Comparison of ENCODE assay signal across 13 cellular contexts in genomic region chr15:66948294-66948693, GRCh38.
DNase-seq lines count a peak whose midpoint lies in the region; ATAC-seq, FAIRE-seq and TF ChIP-seq lines count a peak whose summit lies in the region.
"Had no signal": no experiment of that assay in that cellular context is flagged by ENCODE, and none has a peak within 500 bp of the region (broad histone marks: within the 10 kb centered on the region; RNA-seq: fewer than 3 reads in every experiment).

No MANE protein-coding gene starts in this region.

- peaks cover 8% of the 10 kb centered on the region for H3K27me3 Mint-ChIP-seq in astrocyte (ENCODE audit: low read depth, unreplicated experiment)

- H3K27ac ChIP-seq in astrocyte (ENCODE audit: low read depth, low read length) (no peak overlapping the region), gastroesophageal sphincter (no peak overlapping the region), colonic mucosa (no peak overlapping the region)

- H3K9me3 Mint-ChIP-seq in astrocyte (ENCODE audit: unreplicated experiment) = no peaks in the 10 kb centered on the region

- H3K4me3 ChIP-seq in astrocyte (ENCODE audit: insufficient read depth, low read depth, low read length) (no peak overlapping the region), gastroesophageal sphincter (no peak overlapping the region), colonic mucosa (no peak overlapping the region)

- no peak overlapping the region for H2AFZ ChIP-seq in astrocyte (ENCODE audit: low read depth, low read length)

- H3K4me1 Mint-ChIP-seq in astrocyte (ENCODE audit: low read depth, unreplicated experiment) = peaks cover 7% of the 10 kb centered on the region
- H3K4me1 Mint-ChIP-seq: mesothelial cell of epicardium had no signal

- intact Hi-C loops in colonic mucosa (cut with DNase I) = loop anchor here (2.0 to 10.0 kb wide), 3 partner anchors 107 to 484 kb away; no protein-coding TSS in a partner anchor

- H3K9me3 ChIP-seq in astrocyte (ENCODE audit: insufficient read depth, low read depth, low read length) = no peaks in the 10 kb centered on the region
- no peaks in the 10 kb centered on the region for H3K9me3 ChIP-seq in gastroesophageal sphincter
- H3K9me3 ChIP-seq in colonic mucosa = no peaks in the 10 kb centered on the region

- H3K27me3 ChIP-seq in astrocyte (ENCODE audit: insufficient read depth, low read length) (no peaks in the 10 kb centered on the region), gastroesophageal sphincter (no peaks in the 10 kb centered on the region), colonic mucosa (no peaks in the 10 kb centered on the region)

- TF ChIP-seq CTCF in astrocyte (IDR thresholded peaks at IDR 0.05; ENCODE audit: insufficient read depth, low read depth, low read length) (no peak), gastroesophageal sphincter (IDR thresholded peaks at IDR 0.05) (no peak), colonic mucosa (IDR thresholded peaks at IDR 0.05) (no peak)

- no peak overlapping the region for H3K4me2 ChIP-seq in astrocyte (ENCODE audit: low read length)

- WGBS in gastroesophageal sphincter (ENCODE audit: low coverage in 1 of 2), 2 donors = no CpG with 5 or more reads among the region's 2 CpGs

- H3K27ac Mint-ChIP-seq in astrocyte (ENCODE audit: unreplicated experiment) = peak overlapping the region; percentile 4
- H3K27ac Mint-ChIP-seq: mesothelial cell of epicardium, progenitor cell of endocrine pancreas had no signal

- FAIRE-seq in astrocyte (lab: Jason Lieb, UNC) = no peak

- DNase-seq in Caki2 (ENCODE audit: low read depth) = peak; percentile 87
- DNase-seq in HT1080 (ENCODE audit: low read depth) = peak; percentile 52
- DNase-seq in astrocyte (ENCODE audit: low read depth) = peak; percentile 62
- peak; percentile 74 for DNase-seq in mesenteric fat pad (ENCODE audit: low spot score)
- no peak for DNase-seq in SIG-M5 treated with dmso at 0.1 percent for 504 hours (lab: John Stamatoyannopoulos, UW; ENCODE audit: unreplicated experiment)
- DNase-seq in colonic mucosa = no peak
- DNase-seq: anterior cingulate cortex; NCI-H2029; stimulated activated CD4-positive, alpha-beta T cell treated with anti-CD3 and anti-CD28 coated beads, Interleukin-4, amount 100 ng/mL, for 4 hours had no signal

- no peaks in the 10 kb centered on the region for H3K79me2 ChIP-seq in astrocyte (ENCODE audit: insufficient read depth, low read length)

- ATAC-seq in HG03196 (IDR thresholded peaks at IDR 0.05; ENCODE audit: unreplicated experiment) = no peak
- ATAC-seq in gastroesophageal sphincter = no peak

- no peak overlapping the region for H3K4me3 Mint-ChIP-seq in astrocyte (ENCODE audit: unreplicated experiment)
- H3K4me3 Mint-ChIP-seq: mesothelial cell of epicardium had no signal

- no peak for TF ChIP-seq POLR2A in gastroesophageal sphincter (IDR thresholded peaks at IDR 0.05)

- no peaks in the 10 kb centered on the region for H3K4me1 ChIP-seq in astrocyte (ENCODE audit: insufficient read depth, low read length)
- H3K4me1 ChIP-seq in gastroesophageal sphincter = peaks cover 0 to 9% (median 0%) of the 10 kb centered on the region in 3 donors
- no peaks in the 10 kb centered on the region for H3K4me1 ChIP-seq in colonic mucosa

- H3K9ac ChIP-seq in astrocyte (ENCODE audit: low read length) = no peak overlapping the region
- H3K9ac ChIP-seq in colonic mucosa (ENCODE audit: low read depth in 2 of 2, low read length in 2 of 2) = no peak overlapping the region

- peaks cover 2% of the 10 kb centered on the region for H3K36me3 Mint-ChIP-seq in astrocyte (ENCODE audit: low read depth, unreplicated experiment)
- H3K36me3 Mint-ChIP-seq: mesothelial cell of epicardium had no signal

- in situ Hi-C loops in Caki2 (cut with HindIII; ENCODE audit: low pct_unique_long_range_greater_than_20kb, low sequenced_read_pairs) = no loop called here

- H3K36me3 ChIP-seq in astrocyte (ENCODE audit: insufficient read depth, low read length) (no peaks in the 10 kb centered on the region), gastroesophageal sphincter (no peaks in the 10 kb centered on the region), colonic mucosa (no peaks in the 10 kb centered on the region)

- TF ChIP-seq EP300 in gastroesophageal sphincter (IDR thresholded peaks at IDR 0.05) = no peak

- H4K20me1 ChIP-seq in astrocyte (ENCODE audit: insufficient read depth, low read length) = no peaks in the 10 kb centered on the region

Comparison
In these comparisons a context has a peak if more than half of its experiments do, and no peak if none do; other contexts are left out.
1. DNase-seq: peak in Caki2 (single experiment), HT1080 (single experiment), astrocyte (single experiment) and mesenteric fat pad (single experiment); none in SIG-M5 treated with dmso at 0.1 percent for 504 hours (single experiment) and colonic mucosa (single experiment).